11 cellular contexts compared by ENCODE assay signal in the genomic region with DNA sequence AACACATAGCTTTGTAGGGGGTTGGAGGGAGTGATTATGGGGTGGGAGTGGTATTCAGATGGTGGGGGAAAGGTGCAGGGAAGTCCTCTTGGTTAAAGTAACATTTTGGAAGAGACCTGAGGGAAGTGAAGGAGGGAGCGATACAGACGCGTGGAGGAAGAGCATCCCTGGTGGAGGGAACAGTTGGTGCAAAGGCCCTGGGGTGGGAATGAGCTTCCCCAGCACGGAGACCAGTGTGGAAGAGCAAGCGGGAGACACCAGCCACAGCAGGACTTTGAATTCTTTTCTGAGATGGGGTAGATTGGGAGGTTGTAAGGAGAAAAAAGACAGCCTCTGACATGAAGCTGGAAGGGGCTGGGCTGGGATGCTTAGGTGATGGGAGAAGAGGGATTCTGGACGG. TPM values are rescaled to one million over a fixed set of nuclear protein-coding genes. Genes with fewer than 3 reads are reported as not detected.
DNase-seq lines count a peak whose midpoint lies in the region; ATAC-seq and TF ChIP-seq lines count a peak whose summit lies in the region.
"Had no signal": no experiment of that assay in that cellular context is flagged by ENCODE, and none has a peak within 500 bp of the region (broad histone marks: within the 10 kb centered on the region; RNA-seq: fewer than 3 reads in every experiment).

No MANE protein-coding gene starts in this region.

- no peak overlapping the region for H4K91ac ChIP-seq in mesenchymal stem cell (ENCODE audit: low read length)

- no peak for TF ChIP-seq POLR2A in body of pancreas (IDR thresholded peaks at IDR 0.05)

- intact Hi-C loops in body of pancreas (cut with DNase I) = no loop called here

- no peak overlapping the region for H4K8ac ChIP-seq in mesenchymal stem cell (ENCODE audit: low read length)

- H3K4me3 Mint-ChIP-seq in activated naive CD4-positive, alpha-beta T cell treated with anti-CD3 and anti-CD28 coated beads, Interleukin-2, amount 10 ng/mL, durations not matched to agents 7 days and 5 days = peak overlapping the region; percentile 34
- H3K4me3 Mint-ChIP-seq in type B pancreatic cell = peak overlapping the region; percentile 84

- no peak for TF ChIP-seq CTCF in body of pancreas (IDR thresholded peaks at IDR 0.05)
- TF ChIP-seq CTCF in type B pancreatic cell (conservative IDR thresholded peaks at IDR 0.05) = no peak

- H3K36me3 Mint-ChIP-seq in activated naive CD4-positive, alpha-beta T cell treated with anti-CD3 and anti-CD28 coated beads, Interleukin-2, amount 10 ng/mL, durations not matched to agents 7 days and 5 days = peaks cover 17% of the 10 kb centered on the region
- peaks cover 12% of the 10 kb centered on the region for H3K36me3 Mint-ChIP-seq in type B pancreatic cell

- H3K36me3 ChIP-seq in body of pancreas (replicated peaks in 1 of 2; ENCODE audit: insufficient read depth in 1 of 2, low read depth in 2 of 2) (peaks cover 0 to 4% of the 10 kb centered on the region in 2 donors), mesenchymal stem cell (ENCODE audit: control insufficient read depth in 1 of 2, insufficient read depth in 2 of 2, low read depth in 1 of 2, low read length in 2 of 2) (no peaks in the 10 kb centered on the region)

- H3K14ac ChIP-seq in mesenchymal stem cell (ENCODE audit: low read length in 2 of 2) = no peak overlapping the region

- H2BK120ac ChIP-seq in mesenchymal stem cell (ENCODE audit: low read depth, low read length) = no peak overlapping the region

- H3K4me1 ChIP-seq in body of pancreas (peaks cover 62% of the 10 kb centered on the region), mesenchymal stem cell (ENCODE audit: control insufficient read depth, insufficient read depth, low read depth, low read length) (peaks cover 19% of the 10 kb centered on the region)

- DNase-seq in activated naive CD4-positive, alpha-beta T cell treated with anti-CD3 and anti-CD28 coated beads, Interleukin-2, amount 10 ng/mL, durations not matched to agents 7 days and 5 days = no peak
- no peak for DNase-seq in activated naive CD4-positive, alpha-beta T cell treated with Interleukin-2 at 50 U/mL for 16 hours
- DNase-seq in body of pancreas (no peak), mesenchymal stem cell (no peak), type B pancreatic cell (ENCODE audit: extremely low spot score, unreplicated experiment) (no peak), DMS153 (lab: John Stamatoyannopoulos, UW) (no peak)
- DNase-seq: cortex of kidney, NCI-H187 treated with DMSO at 0.1 percent for 48 hours had no signal

- no peak overlapping the region for H3K23ac ChIP-seq in mesenchymal stem cell (ENCODE audit: low read length in 2 of 2)

- no peak overlapping the region for H3K4me2 ChIP-seq in mesenchymal stem cell (ENCODE audit: low read length, poor library complexity, severe bottlenecking)

- H2AK5ac ChIP-seq in mesenchymal stem cell (ENCODE audit: low read length, severe bottlenecking) = no peak overlapping the region

- H3K79me1 ChIP-seq in mesenchymal stem cell (replicated peaks; ENCODE audit: low read length, poor library complexity, severe bottlenecking) = no peaks in the 10 kb centered on the region

- no peak overlapping the region for H2AFZ ChIP-seq in mesenchymal stem cell (ENCODE audit: low read depth, low read length)

- no peak overlapping the region for H3K18ac ChIP-seq in mesenchymal stem cell (ENCODE audit: low read depth in 1 of 2, low read length in 2 of 2)

- H3K27ac ChIP-seq in body of pancreas = peak overlapping the region in 3 of 4 donors; percentile 63 to 80 (median 68)
- no peak overlapping the region for H3K27ac ChIP-seq in mesenchymal stem cell (ENCODE audit: low read length, poor library complexity, severe bottlenecking)

- no peaks in the 10 kb centered on the region for H3K27me3 ChIP-seq in body of pancreas
- peaks cover 0 to 21% of the 10 kb centered on the region in 2 experiments for H3K27me3 ChIP-seq in mesenchymal stem cell (ENCODE audit: control insufficient read depth in 1 of 2, insufficient read depth in 1 of 2, low read length in 2 of 2)

- CTCF ChIA-PET in activated naive CD4-positive, alpha-beta T cell treated with anti-CD3 and anti-CD28 coated beads, Interleukin-2, amount 10 ng/mL, durations not matched to agents 7 days and 5 days (lab: Charles Lee) = no interaction called here

- no peak overlapping the region for H3K4ac ChIP-seq in mesenchymal stem cell (ENCODE audit: low read depth in 1 of 2, low read length in 2 of 2)

- no peak for ATAC-seq in body of pancreas
- ATAC-seq in HG03432 (IDR thresholded peaks at IDR 0.05; ENCODE audit: unreplicated experiment) = no peak
- no peak for ATAC-seq in HG03460 (IDR thresholded peaks at IDR 0.05; ENCODE audit: unreplicated experiment)

- H2BK5ac ChIP-seq in mesenchymal stem cell (ENCODE audit: low read depth, low read length, poor library complexity, severe bottlenecking) = no peak overlapping the region

- 84 to 94% methylated on average over 6 of the region's 6 CpGs for WGBS in body of pancreas, 2 donors
- 71% methylated on average over 6 of the region's 6 CpGs for WGBS in mesenchymal stem cell

- no peaks in the 10 kb centered on the region for H3K9me3 Mint-ChIP-seq in activated naive CD4-positive, alpha-beta T cell treated with anti-CD3 and anti-CD28 coated beads, Interleukin-2, amount 10 ng/mL, durations not matched to agents 7 days and 5 days
- no peaks in the 10 kb centered on the region for H3K9me3 Mint-ChIP-seq in type B pancreatic cell

- peak overlapping the region; percentile 66 for H3K9ac ChIP-seq in mesenchymal stem cell (ENCODE audit: low read length)

- H3K27me3 Mint-ChIP-seq in activated naive CD4-positive, alpha-beta T cell treated with anti-CD3 and anti-CD28 coated beads, Interleukin-2, amount 10 ng/mL, durations not matched to agents 7 days and 5 days = peaks cover 33% of the 10 kb centered on the region
- H3K27me3 Mint-ChIP-seq in type B pancreatic cell = no peaks in the 10 kb centered on the region

- H3K9me3 ChIP-seq in body of pancreas (no peaks in the 10 kb centered on the region), mesenchymal stem cell (ENCODE audit: control insufficient read depth, low read length) (no peaks in the 10 kb centered on the region)

- no peak overlapping the region for H2BK12ac ChIP-seq in mesenchymal stem cell (ENCODE audit: low read length in 2 of 2)

- H3K4me3 ChIP-seq in body of pancreas = no peak overlapping the region
- no peak overlapping the region for H3K4me3 ChIP-seq in mesenchymal stem cell (ENCODE audit: insufficient read depth in 1 of 2, low read depth in 1 of 2, low read length in 2 of 2)

- H2BK15ac ChIP-seq in mesenchymal stem cell (ENCODE audit: low read depth, poor library complexity, severe bottlenecking) = no peak overlapping the region

- peaks cover 37% of the 10 kb centered on the region for H3K4me1 Mint-ChIP-seq in activated naive CD4-positive, alpha-beta T cell treated with anti-CD3 and anti-CD28 coated beads, Interleukin-2, amount 10 ng/mL, durations not matched to agents 7 days and 5 days
- H3K4me1 Mint-ChIP-seq in type B pancreatic cell (ENCODE audit: unreplicated experiment) = peaks cover 51% of the 10 kb centered on the region

- no peak overlapping the region for H3K27ac Mint-ChIP-seq in activated naive CD4-positive, alpha-beta T cell treated with anti-CD3 and anti-CD28 coated beads, Interleukin-2, amount 10 ng/mL, durations not matched to agents 7 days and 5 days
- H3K27ac Mint-ChIP-seq in type B pancreatic cell = peak overlapping the region; percentile 90

RNA-seq across cellular contexts. Expression of gene DHRS3, which starts 23.5 kb away (rescaled TPM):
- total RNA-seq in body of pancreas = 100 to 1,000 TPM in 1 of 2 donors, 10 to 100 TPM in 1; 81.7 to 104 TPM
- polyA plus RNA-seq in mesenchymal stem cell (2013, experiment 1 of 2) = 0.30 TPM
- polyA plus RNA-seq in mesenchymal stem cell (2013, experiment 2 of 2) = 0.34 TPM
- total RNA-seq in type B pancreatic cell (ENCODE audit: low replicate concordance) = 143 and 276 TPM in 2 replicates

RNA-seq across cellular contexts. Expression of gene AADACL4, which starts 49.4 kb away (rescaled TPM):
- total RNA-seq in body of pancreas (not detected), type B pancreatic cell (ENCODE audit: low replicate concordance) (not detected in 2 replicates)
- polyA plus RNA-seq in mesenchymal stem cell (2013, experiment 1 of 2) = not detected
- polyA plus RNA-seq in mesenchymal stem cell (2013, experiment 2 of 2) = not detected
- total RNA-seq: mononuclear cell had no signal
